In genomic region chr5:119411291-119411934, GRCh38 we compare ENCODE assay signal across 8 cellular contexts. TPM values are rescaled to one million over a fixed set of nuclear protein-coding genes. Genes with fewer than 3 reads are reported as not detected.
DNase-seq lines count a peak whose midpoint lies in the region; ATAC-seq and TF ChIP-seq lines count a peak whose summit lies in the region.

No MANE protein-coding gene starts in this region.

- H3K9me3 ChIP-seq in AG04450 (ENCODE audit: control insufficient read depth, insufficient read depth, low read length) (no peaks in the 10 kb centered on the region), ascending aorta (no peaks in the 10 kb centered on the region), left lung (no peaks in the 10 kb centered on the region), upper lobe of left lung (no peaks in the 10 kb centered on the region)

- POLR2A ChIA-PET in AG04450 (lab: Yijun Ruan, JAX), result interaction anchor here (1.2 kb wide), 1 partner anchor 80 kb away, joined by 4 read pairs; no protein-coding TSS in a partner anchor

- TF ChIP-seq POLR2A in upper lobe of left lung (IDR thresholded peaks at IDR 0.05), result no peak

- intact Hi-C loops in ascending aorta (cut with DNase I) (loop anchor here (1.0 to 5.0 kb wide), 4 partner anchors 76 to 339 kb away; partner anchors contain the start of gene DMXL1), left lung (cut with DNase I) (loop anchor here in 1 of 2 donors (5.0 kb wide), 1 partner anchor 419 kb away; no protein-coding TSS in a partner anchor)

- ATAC-seq in HG03159 (IDR thresholded peaks at IDR 0.05; ENCODE audit: unreplicated experiment) (peak; percentile 4), left lung (peak; percentile 28), upper lobe of left lung (ENCODE audit: low FRiP score in 2 of 2) (peak in 1 of 2 donors; percentile 63)

- TF ChIP-seq EP300 in upper lobe of left lung (IDR thresholded peaks at IDR 0.05), result no peak

- no peak for TF ChIP-seq CTCF in AG04450 (IDR thresholded peaks at IDR 0.05; ENCODE audit: low read depth, low read length)
- no peak for TF ChIP-seq CTCF in ascending aorta (IDR thresholded peaks at IDR 0.05)
- TF ChIP-seq CTCF in left lung (IDR thresholded peaks at IDR 0.05), result no peak
- no peak for TF ChIP-seq CTCF in upper lobe of left lung (IDR thresholded peaks at IDR 0.05)

- H3K27me3 ChIP-seq in AG04450 (ENCODE audit: control insufficient read depth, insufficient read depth, low read length) (no peaks in the 10 kb centered on the region), ascending aorta (no peaks in the 10 kb centered on the region), left lung (no peaks in the 10 kb centered on the region), upper lobe of left lung (no peaks in the 10 kb centered on the region)

- peak overlapping the region; percentile 60 for H3K4me3 ChIP-seq in AG04450 (ENCODE audit: low read depth, low read length)
- H3K4me3 ChIP-seq in ascending aorta, result peak overlapping the region; percentile 50 to 67
- peak overlapping the region; percentile 33 to 41 for H3K4me3 ChIP-seq in left lung
- H3K4me3 ChIP-seq in upper lobe of left lung, result peak overlapping the region in 3 of 4 donors; percentile 32 to 46 (median 42)

- DNase-seq in AG04450 (ENCODE audit: low read depth, low spot score) (no peak), ascending aorta (ENCODE audit: low spot score in 2 of 2) (no peak), left lung (no peak), upper lobe of left lung (no peak), NCI-H1048 (lab: John Stamatoyannopoulos, UW) (no peak), hypothalamus (lab: John Stamatoyannopoulos, UW) (no peak)
- DNase-seq in effector CD8-positive, alpha-beta T cell (lab: John Stamatoyannopoulos, UW), result no peak

- H3K27ac ChIP-seq in AG04450 (ENCODE audit: low read depth, low read length) (peak overlapping the region; percentile 71), ascending aorta (peak overlapping the region; percentile 72 to 83), left lung (peak overlapping the region; percentile 69 to 78), upper lobe of left lung (peak overlapping the region; percentile 41 to 82 (median 66))

- H3K36me3 ChIP-seq in ascending aorta, result no peaks in the 10 kb centered on the region
- H3K36me3 ChIP-seq in left lung, result no peaks in the 10 kb centered on the region
- no peaks in the 10 kb centered on the region for H3K36me3 ChIP-seq in upper lobe of left lung

- H3K4me1 ChIP-seq in ascending aorta (no peaks in the 10 kb centered on the region), left lung (peaks cover 0 to 29% of the 10 kb centered on the region in 2 donors), upper lobe of left lung (peaks cover 4 to 12% (median 8%) of the 10 kb centered on the region in 4 donors)

- CTCF ChIA-PET in AG04450 (lab: Charles Lee), result interaction anchor here (0.6 to 7.8 kb wide), 94 partner anchors 10 to 573 kb away, joined by 3 to 228 read pairs (median 5); partner anchors contain the start of genes DTWD2, HSD17B4 and TNFAIP8

- WGBS in upper lobe of left lung, 2 donors, result 29 to 34% methylated on average over 9 of the region's 9 CpGs

RNA-seq across cellular contexts. Expression of gene HSD17B4, which starts 40.9 kb away (rescaled TPM):
- 135 and 150 TPM in 2 replicates for polyA plus RNA-seq in AG04450 (2011; rRNA removed)
- 121 and 138 TPM in 2 replicates for polyA minus RNA-seq in AG04450 (2011; rRNA and poly(A)+ RNA removed)
- total RNA-seq in ascending aorta, result 65.0 TPM
- total RNA-seq in left lung, result 100 to 1,000 TPM; 351 to 413 TPM
- 100 to 1,000 TPM; 240 to 430 (median 355) TPM for total RNA-seq in upper lobe of left lung

RNA-seq across cellular contexts. Expression of gene TNFAIP8, which starts 55.6 kb away (rescaled TPM):
- 48.3 and 56.4 TPM in 2 replicates for polyA plus RNA-seq in AG04450 (2011; rRNA removed)
- 25.1 and 36.2 TPM in 2 replicates for polyA minus RNA-seq in AG04450 (2011; rRNA and poly(A)+ RNA removed)
- total RNA-seq in ascending aorta (3.5 TPM), left lung (10 to 100 TPM; 15.6 to 30.1 TPM), upper lobe of left lung (10 to 100 TPM; 14.7 to 33.2 (median 19.7) TPM)
